Comparison of ENCODE assay signal across 8 cellular contexts in the genomic region with DNA sequence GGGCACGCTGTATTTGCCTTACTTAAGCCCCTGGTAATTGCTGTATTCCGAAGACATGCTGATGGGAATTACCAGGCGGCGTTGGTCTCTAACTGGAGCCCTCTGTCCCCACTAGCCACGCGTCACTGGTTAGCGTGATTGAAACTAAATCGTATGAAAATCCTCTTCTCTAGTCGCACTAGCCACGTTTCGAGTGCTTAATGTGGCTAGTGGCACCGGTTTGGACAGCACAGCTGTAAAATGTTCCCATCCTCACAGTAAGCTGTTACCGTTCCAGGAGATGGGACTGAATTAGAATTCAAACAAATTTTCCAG. TPM values are rescaled to one million over a fixed set of nuclear protein-coding genes. Genes with fewer than 3 reads are reported as not detected.
DNase-seq lines count a peak whose midpoint lies in the region; ATAC-seq, FAIRE-seq and TF ChIP-seq lines count a peak whose summit lies in the region.

No MANE protein-coding gene starts in this region.

- CTCF ChIA-PET in naive thymus-derived CD4-positive, alpha-beta T cell (lab: Charles Lee): no interaction called here

- intact Hi-C loops in naive thymus-derived CD4-positive, alpha-beta T cell (cut with micrococcal nuclease): loop anchor here (5.0 kb wide), 7 partner anchors 36 to 1501 kb away; partner anchors contain the start of genes HSPH1 (in 1 of the 2) and RFC3 (in 1 of the 2)

- H2AFZ ChIP-seq in MM.1S (ENCODE audit: low read length): peak overlapping the region; percentile 61

- no peaks in the 10 kb centered on the region for H3K36me3 ChIP-seq in MM.1S (replicated peaks; ENCODE audit: insufficient read depth, low read length)
- H3K36me3 ChIP-seq in naive thymus-derived CD4-positive, alpha-beta T cell (ENCODE audit: control insufficient read depth in 2 of 3, insufficient read depth in 3 of 3, low read length in 3 of 3): peaks cover 0 to 5% (median 0%) of the 10 kb centered on the region in 3 experiments

- peak overlapping the region; percentile 90 for H3K27ac ChIP-seq in MM.1S (ENCODE audit: low read length)
- H3K27ac ChIP-seq in naive thymus-derived CD4-positive, alpha-beta T cell (ENCODE audit: low read depth, low read length): peak overlapping the region; percentile 99

- H3K4me1 ChIP-seq in MM.1S (ENCODE audit: low read length): no peaks in the 10 kb centered on the region
- H3K4me1 ChIP-seq in naive thymus-derived CD4-positive, alpha-beta T cell (ENCODE audit: control insufficient read depth in 2 of 2, insufficient read depth in 2 of 2, low read length in 2 of 2): peaks cover 7 to 8% of the 10 kb centered on the region in 2 donors

- H3K9me3 Mint-ChIP-seq in naive thymus-derived CD4-positive, alpha-beta T cell: no peaks in the 10 kb centered on the region

- no peaks in the 10 kb centered on the region for H3K27me3 ChIP-seq in MM.1S (replicated peaks; ENCODE audit: insufficient read depth, low read length)
- no peaks in the 10 kb centered on the region for H3K27me3 ChIP-seq in naive thymus-derived CD4-positive, alpha-beta T cell (ENCODE audit: control insufficient read depth in 2 of 2, insufficient read depth in 2 of 2, low read length in 2 of 2)

- no peaks in the 10 kb centered on the region for H3F3A ChIP-seq in MM.1S (ENCODE audit: insufficient read depth, low read length)

- peak overlapping the region; percentile 76 for H3K4me3 ChIP-seq in MM.1S (ENCODE audit: low read length)
- peak overlapping the region; percentile 75 for H3K4me3 ChIP-seq in choroid plexus epithelial cell (ENCODE audit: low read depth, low read length)
- H3K4me3 ChIP-seq in naive thymus-derived CD4-positive, alpha-beta T cell (ENCODE audit: low read length): peak overlapping the region; percentile 94

- peak overlapping the region; percentile 90 for H3K4me2 ChIP-seq in MM.1S (ENCODE audit: low read depth, low read length)

- TF ChIP-seq POLR2A in H54 (IDR thresholded peaks at IDR 0.05; ENCODE audit: low read depth, low read length): no peak

- H3K36me3 Mint-ChIP-seq in naive thymus-derived CD4-positive, alpha-beta T cell: peaks cover 0 to 16% (median 7%) of the 10 kb centered on the region in 5 donors

- H3K4me3 Mint-ChIP-seq in naive thymus-derived CD4-positive, alpha-beta T cell: peak overlapping the region; percentile 92 to 98 (median 96)

- no peaks in the 10 kb centered on the region for H3K9me2 ChIP-seq in MM.1S (replicated peaks; ENCODE audit: insufficient read depth, low read length)

- H3K27me3 Mint-ChIP-seq in naive thymus-derived CD4-positive, alpha-beta T cell: no peaks in the 10 kb centered on the region

- no peaks in the 10 kb centered on the region for H3K9me3 ChIP-seq in MM.1S (replicated peaks; ENCODE audit: insufficient read depth, low read length)
- no peaks in the 10 kb centered on the region for H3K9me3 ChIP-seq in naive thymus-derived CD4-positive, alpha-beta T cell (ENCODE audit: control insufficient read depth in 2 of 3, low read length in 3 of 3)

- TF ChIP-seq CTCF in MM.1S (IDR thresholded peaks at IDR 0.05; ENCODE audit: low read length) (no peak), choroid plexus epithelial cell (conservative IDR thresholded peaks at IDR 0.05; ENCODE audit: low read depth, low read length) (no peak)

- no peaks in the 10 kb centered on the region for H3K79me2 ChIP-seq in MM.1S (ENCODE audit: low read length)

- DNase-seq in H54 (ENCODE audit: insufficient read length, low spot score): no peak
- peak; percentile 50 for DNase-seq in MM.1S
- no peak for DNase-seq in choroid plexus epithelial cell (ENCODE audit: low read depth)
- peak in 2 of 9 donors; percentile 4 to 39 for DNase-seq in naive thymus-derived CD4-positive, alpha-beta T cell
- no peak for DNase-seq in NCI-H446 treated with DMSO at 0.1 percent for 48 hours (lab: John Stamatoyannopoulos, UW)
- DNase-seq in NCI-H146 treated with DMSO at 0.1 percent for 48 hours (lab: John Stamatoyannopoulos, UW; ENCODE audit: unreplicated experiment): no peak
- no peak for DNase-seq in DMS79 (lab: John Stamatoyannopoulos, UW)

- H4K20me1 ChIP-seq in MM.1S (ENCODE audit: insufficient read depth, low read length): no peaks in the 10 kb centered on the region

- H3K9ac ChIP-seq in MM.1S (ENCODE audit: low read length): peak overlapping the region; percentile 90

- peaks cover 3 to 44% (median 7%) of the 10 kb centered on the region in 7 donors for H3K4me1 Mint-ChIP-seq in naive thymus-derived CD4-positive, alpha-beta T cell

- peak; percentile 20 for FAIRE-seq in H54 (lab: Jason Lieb, UNC)

- POLR2A ChIA-PET in naive thymus-derived CD4-positive, alpha-beta T cell (lab: Charles Lee): interaction anchor here (0.8 to 3.5 kb wide), 4 partner anchors 11 to 1227 kb away, joined by 6 to 55 read pairs (median 12); partner anchors contain the start of genes N4BP2L1 and PDS5B

- peak overlapping the region; percentile 96 to 100 (median 100) for H3K27ac Mint-ChIP-seq in naive thymus-derived CD4-positive, alpha-beta T cell

- peak; percentile 65 for ATAC-seq in GM18517 (IDR thresholded peaks at IDR 0.05; ENCODE audit: unreplicated experiment)
- ATAC-seq in naive thymus-derived CD4-positive, alpha-beta T cell: peak; percentile 2

RNA-seq across cellular contexts. Expression of gene BRCA2, which starts 0.7 kb away (rescaled TPM):
- total RNA-seq in naive thymus-derived CD4-positive, alpha-beta T cell: 10 to 100 TPM in 1 of 5 experiments, 1 to 10 TPM in 4; 3.2 to 19.9 (median 4.3) TPM
- 1 to 10 TPM; 1.1 to 1.6 TPM for polyA plus RNA-seq in naive thymus-derived CD4-positive, alpha-beta T cell

RNA-seq across cellular contexts. Expression of gene ZAR1L, which starts 0.8 kb away (rescaled TPM):
- total RNA-seq in naive thymus-derived CD4-positive, alpha-beta T cell: not detected
- not detected for polyA plus RNA-seq in naive thymus-derived CD4-positive, alpha-beta T cell
